ENCODE assay signal across 14 cellular contexts in genomic region chr17:19669680-19670079, GRCh38. TPM values are rescaled to one million over a fixed set of nuclear protein-coding genes. Genes with fewer than 3 reads are reported as not detected.
DNase-seq lines count a peak whose midpoint lies in the region; ATAC-seq, FAIRE-seq and TF ChIP-seq lines count a peak whose summit lies in the region.
"Not testable (repeated sequence)": the region's sequence is repeated elsewhere in the genome, so short reads cannot be mapped to it uniquely, and the experiment has no call there.
"Had no signal": no experiment of that assay in that cellular context is flagged by ENCODE, and none has a peak within 500 bp of the region (broad histone marks: within the 10 kb centered on the region; RNA-seq: fewer than 3 reads in every experiment).

No MANE protein-coding gene starts in this region.

- DNase-seq in RWPE1 (ENCODE audit: low spot score); HepG2 (ENCODE audit: low spot score): not testable (repeated sequence)
- peak; percentile 55 for DNase-seq in esophagus muscularis mucosa (ENCODE audit: extremely low spot score)

- H3K9ac ChIP-seq in HepG2 (ENCODE audit: insufficient read depth, low read depth, low read length): not testable (repeated sequence)

- CTCF ChIA-PET in HEK293 (lab: Yijun Ruan, JAX); HepG2 (lab: Yijun Ruan, JAX; ENCODE audit: low intra/inter-chr PET ratio, low total read pairs): not testable (repeated sequence)
- CTCF ChIA-PET in RWPE1 (lab: Yijun Ruan, JAX): interaction anchor here (0.8 kb wide), 1 partner anchor 156 kb away, joined by 3 read pairs; no protein-coding TSS in a partner anchor

- H3K27me3 ChIP-seq in esophagus muscularis mucosa; HepG2 (ENCODE audit: control insufficient read depth in 1 of 2, insufficient read depth in 2 of 2, low read length in 2 of 2): not testable (repeated sequence)

- TF ChIP-seq RAD21 in HepG2 (CRISPR knock-in tag; IDR thresholded peaks at IDR 0.05): not testable (repeated sequence)

- ATAC-seq in HepG2: not testable (repeated sequence)

- not testable (repeated sequence) for H3K4me2 ChIP-seq in HepG2 (ENCODE audit: low read depth, low read length)

- H3K36me3 ChIP-seq in HEK293 (ENCODE audit: control insufficient read depth in 2 of 2, insufficient read depth in 1 of 2, low read length in 2 of 2) (peaks cover 28 to 51% of the 10 kb centered on the region in 2 experiments), esophagus muscularis mucosa (peaks cover 0 to 81% (median 47%) of the 10 kb centered on the region in 4 donors), HepG2 (replicated peaks in 1 of 2; ENCODE audit: control insufficient read depth in 1 of 2, insufficient read depth in 2 of 2, low read length in 2 of 2) (peaks cover 18 to 33% of the 10 kb centered on the region in 2 experiments)

- 92% methylated on average over 7 of the region's 7 CpGs for WGBS in esophagus muscularis mucosa
- 85% methylated on average over 7 of the region's 7 CpGs for WGBS in HepG2 (ENCODE audit: low lambda C conversion rate)

- not testable (repeated sequence) for H3K4me3 ChIP-seq in HEK293 (ENCODE audit: low read depth, low read length); esophagus muscularis mucosa; HepG2 (replicated peaks in 1 of 3; ENCODE audit: insufficient read depth in 1 of 3, low read depth in 2 of 3, low read length in 3 of 3)

- not testable (repeated sequence) for BruUV-seq in HepG2 (replicated peaks; lab: Mats Ljungman, UMichigan)

- not testable (repeated sequence) for H2AFZ ChIP-seq in HepG2 (ENCODE audit: low read length)

- not testable (repeated sequence) for H3K4me1 ChIP-seq in HEK293 (ENCODE audit: control insufficient read depth, insufficient read depth, low read length)
- H3K4me1 ChIP-seq in esophagus muscularis mucosa: peaks cover 3 to 20% (median 14%) of the 10 kb centered on the region in 4 donors
- peaks cover 69% of the 10 kb centered on the region for H3K4me1 ChIP-seq in HepG2 (ENCODE audit: insufficient read depth, low read length)

- not testable (repeated sequence) for TF ChIP-seq POLR2A in esophagus muscularis mucosa (IDR thresholded peaks at IDR 0.05; ENCODE audit: low read depth); HepG2 (IDR thresholded peaks at IDR 0.05; ENCODE audit: insufficient read depth in 1 of 2, low read depth in 2 of 2, low read length in 2 of 2)

- FAIRE-seq in HepG2 (lab: Jason Lieb, UNC): not testable (repeated sequence)

- TF ChIP-seq CTCF in 22Rv1 (IDR thresholded peaks at IDR 0.05); HEK293 (tag by site-specific recombination; IDR thresholded peaks at IDR 0.05); RWPE1 (conservative IDR thresholded peaks at IDR 0.05; ENCODE audit: low read depth); esophagus muscularis mucosa (IDR thresholded peaks at IDR 0.05); HepG2 (CRISPR knock-in tag; IDR thresholded peaks at IDR 0.05): not testable (repeated sequence)

- H3K27ac ChIP-seq in 22Rv1: peak overlapping the region; percentile 98
- not testable (repeated sequence) for H3K27ac ChIP-seq in HEK293 (ENCODE audit: extremely low read depth, low read depth, low read length); esophagus muscularis mucosa (replicated peaks in 1 of 4)
- peak overlapping the region; percentile 30 for H3K27ac ChIP-seq in RWPE1
- peak overlapping the region; percentile 37 for H3K27ac ChIP-seq in HepG2 (ENCODE audit: extremely low read length, insufficient read depth, low read length)

- not testable (repeated sequence) for TF ChIP-seq EP300 in esophagus muscularis mucosa (IDR thresholded peaks at IDR 0.05); HepG2 (IDR thresholded peaks at IDR 0.05; ENCODE audit: low read depth in 2 of 2, low read length in 2 of 2); HepG2 (CRISPR knock-in tag; IDR thresholded peaks at IDR 0.05; ENCODE audit: borderline replicate concordance)

- intact Hi-C loops in esophagus muscularis mucosa (cut with DNase I): not testable (repeated sequence)
- intact Hi-C loops in HepG2 (cut with micrococcal nuclease; ENCODE audit: unreplicated experiment): loop anchor here (5.0 kb wide), 1 partner anchor 48 kb away; the partner anchor contains the start of gene SLC47A2

- not testable (repeated sequence) for H3K9me3 ChIP-seq in HEK293 (ENCODE audit: control insufficient read depth, insufficient read depth, low read depth, low read length); esophagus muscularis mucosa; HepG2 (ENCODE audit: low read length)

- H3K79me2 ChIP-seq in HepG2 (ENCODE audit: insufficient read depth, low read length): not testable (repeated sequence)

- POLR2A ChIA-PET in HEK293 (lab: Yijun Ruan, JAX) (interaction anchor here (1.0 kb wide), 1 partner anchor 21 kb away, joined by 3 read pairs; the partner anchor contains the start of gene ALDH3A2), HepG2 (lab: Yijun Ruan, JAX) (interaction anchor here (1.8 to 9.4 kb wide), 3 partner anchors 9 to 33 kb away, joined by 4 to 133 read pairs (median 66); partner anchors contain the start of gene ALDH3A2)
- POLR2A ChIA-PET in RWPE1 (lab: Yijun Ruan, JAX; ENCODE audit: low non-redundant PET): not testable (repeated sequence)

- in situ Hi-C loops in HepG2 (cut with HindIII; ENCODE audit: extremely low pct_ligation_motif_present, low pct_unique_long_range_greater_than_20kb): not testable (repeated sequence)

- not testable (repeated sequence) for H4K20me1 ChIP-seq in HepG2 (ENCODE audit: insufficient read depth, low read length)

TF ChIP-seq in HEK293, 187 proteins besides CTCF, POLR2A, EP300 and RAD21:
- TF ChIP-seq ZNF121 (tag by site-specific recombination; IDR thresholded peaks at IDR 0.05): 0 out of 2 replicates have a peak, but pooled peaks have one; percentile 13

TF ChIP-seq in HepG2, 621 proteins besides CTCF, POLR2A, EP300 and RAD21 (continues in another document):
- TF ChIP-seq ZNF460 (CRISPR knock-in tag; IDR thresholded peaks at IDR 0.05; ENCODE audit: borderline replicate concordance): peak; percentile 30; the same call in 1 of the 2 replicates
- TF ChIP-seq ZMYM3 (CRISPR knock-in tag; IDR thresholded peaks at IDR 0.05): 0 out of 2 replicates have a peak, but pooled peaks have one; percentile 38
- peak; percentile 91 for TF ChIP-seq ZNF121 (CRISPR knock-in tag; IDR thresholded peaks at IDR 0.05)

RNA-seq across cellular contexts. Expression of gene ALDH3A2, which starts 21.1 kb away (rescaled TPM):
- total RNA-seq in esophagus muscularis mucosa: 100 to 1,000 TPM; 104 to 182 (median 115) TPM
- total RNA-seq in HepG2 (2016; rRNA removed; fragmentation: Illumina TruSeq; extraction: Trizol): 180 and 245 TPM in 2 replicates
- 28.5 and 29.7 TPM in 2 replicates for total RNA-seq in HepG2 (2016; cell fraction: cytosol; rRNA removed; fragmentation: Illumina TruSeq; extraction: Trizol; ENCODE audit: low read depth)
- total RNA-seq in HepG2 (2016; cell fraction: insoluble cytoplasmic fraction; rRNA removed; fragmentation: Illumina TruSeq; extraction: Trizol): 175 and 252 TPM in 2 replicates
- total RNA-seq in HepG2 (2016; cell fraction: membrane; rRNA removed; fragmentation: Illumina TruSeq; extraction: Trizol): 79.3 and 80.3 TPM in 2 replicates
- 120 and 125 TPM in 2 replicates for total RNA-seq in HepG2 (2016; cell fraction: nucleus; rRNA removed; fragmentation: Illumina TruSeq; extraction: Trizol)
- 79.1 and 80.8 TPM in 2 replicates for polyA plus RNA-seq in HepG2 (2011; rRNA removed)
- polyA plus RNA-seq in HepG2 (2011; cell fraction: cytosol; rRNA removed): 72.4 and 72.5 TPM in 2 replicates
- polyA plus RNA-seq in HepG2 (2011; cell fraction: nucleus; rRNA removed): 82.4 and 90.1 TPM in 2 replicates
- 70.0 and 93.3 TPM in 2 replicates for polyA plus RNA-seq in HepG2 (2012)
- 19.4 and 20.8 TPM in 2 replicates for polyA plus RNA-seq in HepG2 (2016; cell fraction: cytosol; fragmentation: Illumina TruSeq; extraction: Trizol; ENCODE audit: low read depth)
- polyA plus RNA-seq in HepG2 (2016; cell fraction: insoluble cytoplasmic fraction; fragmentation: Illumina TruSeq; extraction: Trizol; ENCODE audit: low read depth): 213 and 225 TPM in 2 replicates
- 43.5 and 52.2 TPM in 2 replicates for polyA plus RNA-seq in HepG2 (2016; cell fraction: membrane; fragmentation: Illumina TruSeq; extraction: Trizol; ENCODE audit: low read depth)
- 137 and 153 TPM in 2 replicates for polyA plus RNA-seq in HepG2 (2016; cell fraction: nucleus; fragmentation: Illumina TruSeq; extraction: Trizol; ENCODE audit: insufficient read depth, low read depth)
- 42.9 and 77.2 TPM in 2 replicates for polyA minus RNA-seq in HepG2 (2011; rRNA and poly(A)+ RNA removed; ENCODE audit: low replicate concordance)
- polyA minus RNA-seq in HepG2 (2011; cell fraction: cytosol; rRNA and poly(A)+ RNA removed): 64.1 and 78.1 TPM in 2 replicates
- polyA minus RNA-seq in HepG2 (2011; cell fraction: nucleus; rRNA and poly(A)+ RNA removed): 127 and 128 TPM in 2 replicates

RNA-seq across cellular contexts. Expression of gene SLC47A2, which starts 46.7 kb away (rescaled TPM):
- total RNA-seq in esophagus muscularis mucosa: not detected
- total RNA-seq in HepG2 (2016; rRNA removed; fragmentation: Illumina TruSeq; extraction: Trizol): 0.04 TPM in 1 of 2 replicates, not detected in the other
- not detected in 2 replicates for total RNA-seq in HepG2 (2016; cell fraction: cytosol; rRNA removed; fragmentation: Illumina TruSeq; extraction: Trizol; ENCODE audit: low read depth)
- total RNA-seq in HepG2 (2016; cell fraction: insoluble cytoplasmic fraction; rRNA removed; fragmentation: Illumina TruSeq; extraction: Trizol): 0.04 TPM in 1 of 2 replicates, not detected in the other
- 0.06 TPM in 1 of 2 replicates, not detected in the other for total RNA-seq in HepG2 (2016; cell fraction: membrane; rRNA removed; fragmentation: Illumina TruSeq; extraction: Trizol)
- 0.25 TPM in 1 of 2 replicates, not detected in the other for total RNA-seq in HepG2 (2016; cell fraction: nucleus; rRNA removed; fragmentation: Illumina TruSeq; extraction: Trizol)
- polyA plus RNA-seq in HepG2 (2011; rRNA removed): not detected in 2 replicates
- not detected in 2 replicates for polyA plus RNA-seq in HepG2 (2011; cell fraction: cytosol; rRNA removed)
- polyA plus RNA-seq in HepG2 (2011; cell fraction: nucleus; rRNA removed): not detected in 2 replicates
- polyA plus RNA-seq in HepG2 (2012): 0.07 and 0.17 TPM in 2 replicates
- not detected in 2 replicates for polyA plus RNA-seq in HepG2 (2016; cell fraction: cytosol; fragmentation: Illumina TruSeq; extraction: Trizol; ENCODE audit: low read depth)
- polyA plus RNA-seq in HepG2 (2016; cell fraction: insoluble cytoplasmic fraction; fragmentation: Illumina TruSeq; extraction: Trizol; ENCODE audit: low read depth): not detected in 2 replicates
- not detected in 2 replicates for polyA plus RNA-seq in HepG2 (2016; cell fraction: membrane; fragmentation: Illumina TruSeq; extraction: Trizol; ENCODE audit: low read depth)
- polyA plus RNA-seq in HepG2 (2016; cell fraction: nucleus; fragmentation: Illumina TruSeq; extraction: Trizol; ENCODE audit: insufficient read depth, low read depth): not detected in 2 replicates
- 0.21 TPM in 1 of 2 replicates, not detected in the other for polyA minus RNA-seq in HepG2 (2011; rRNA and poly(A)+ RNA removed; ENCODE audit: low replicate concordance)
- polyA minus RNA-seq in HepG2 (2011; cell fraction: cytosol; rRNA and poly(A)+ RNA removed): not detected in 2 replicates
- not detected in 2 replicates for polyA minus RNA-seq in HepG2 (2011; cell fraction: nucleus; rRNA and poly(A)+ RNA removed)
- total RNA-seq: A673; CD4-positive, alpha-beta memory T cell; CD4-positive, CD25-positive, alpha-beta regulatory T cell; CD8-positive, alpha-beta memory T cell; Daoy; G401; GM12878 had no signal
- polyA plus RNA-seq: AG04450; CD14-positive monocyte; CD4-positive, alpha-beta memory T cell; CD4-positive, CD25-positive, alpha-beta regulatory T cell; CD8-positive, alpha-beta memory T cell; GM12878 had no signal
